Comparison of ENCODE assay signal across 8 cellular contexts in genomic region chr12:68332726-68333630, GRCh38. TPM values are rescaled to one million over a fixed set of nuclear protein-coding genes. Genes with fewer than 3 reads are reported as not detected.
DNase-seq lines count a peak whose midpoint lies in the region; ATAC-seq and TF ChIP-seq lines count a peak whose summit lies in the region.

No MANE protein-coding gene starts in this region.

- H3K4me3 Mint-ChIP-seq in activated T-cell treated with anti-CD3 and anti-CD28 coated beads, Interleukin-2, amount 50 U/mL, for 4 hours = peak overlapping the region; percentile 89

- no peak for TF ChIP-seq POLR2A in adrenal gland (IDR thresholded peaks at IDR 0.05)
- no peak for TF ChIP-seq POLR2A in tibial nerve (IDR thresholded peaks at IDR 0.05)

- H3K27ac ChIP-seq in adrenal gland (peak overlapping the region in 2 of 5 donors; percentile 39 to 79), liver (ENCODE audit: low read depth in 1 of 2, low read length in 2 of 2) (peak overlapping the region in 1 of 2 donors; percentile 49), tibial nerve (peak overlapping the region in 3 of 4 donors; percentile 71 to 82 (median 72))

- WGBS in adrenal gland, 4 donors = 45 to 51% (median 47%) methylated on average over 18 of the region's 18 CpGs
- 52% methylated on average over 18 of the region's 18 CpGs for WGBS in liver
- WGBS in tibial nerve, 2 donors = 52 to 54% methylated on average over 18 of the region's 18 CpGs

- no peak for DNase-seq in activated T-cell treated with anti-CD3 and anti-CD28 coated beads, Interleukin-2, amount 50 U/mL, for 4 hours
- no peak for DNase-seq in activated T-cell treated with anti-CD3 and anti-CD28 coated beads, Interleukin-2, amount 50 U/mL, for 1 hour
- no peak for DNase-seq in adrenal gland
- no peak for DNase-seq in tibial nerve (ENCODE audit: low spot score in 2 of 2)

- H3K9ac ChIP-seq in liver (ENCODE audit: low read depth in 1 of 2, low read length in 2 of 2) = peak overlapping the region in 1 of 2 donors; percentile 67

- no peaks in the 10 kb centered on the region for H3K36me3 Mint-ChIP-seq in activated T-cell treated with anti-CD3 and anti-CD28 coated beads, Interleukin-2, amount 50 U/mL, for 4 hours (ENCODE audit: insufficient read depth)

- H3K4me1 Mint-ChIP-seq in activated T-cell treated with anti-CD3 and anti-CD28 coated beads, Interleukin-2, amount 50 U/mL, for 4 hours (ENCODE audit: low read depth) = peaks cover 36% of the 10 kb centered on the region

- H3K4me1 ChIP-seq in adrenal gland (replicated peaks in 1 of 2) (peaks cover 9 to 22% of the 10 kb centered on the region in 2 donors), liver (ENCODE audit: control insufficient read depth in 4 of 4, insufficient read depth in 4 of 4, low read length in 3 of 4) (peaks cover 0 to 14% (median 9%) of the 10 kb centered on the region in 4 donors), tibial nerve (peaks cover 0 to 23% (median 5%) of the 10 kb centered on the region in 4 donors)

- no peaks in the 10 kb centered on the region for H3K27me3 ChIP-seq in adrenal gland
- H3K27me3 ChIP-seq in liver (ENCODE audit: control insufficient read depth in 4 of 4, insufficient read depth in 4 of 4, low read length in 3 of 4) = no peaks in the 10 kb centered on the region
- no peaks in the 10 kb centered on the region for H3K27me3 ChIP-seq in tibial nerve

- no peaks in the 10 kb centered on the region for H3K9me3 ChIP-seq in adrenal gland (replicated peaks in 1 of 3)
- H3K9me3 ChIP-seq in liver (ENCODE audit: control insufficient read depth in 4 of 4, low read length in 3 of 4) = no peaks in the 10 kb centered on the region
- H3K9me3 ChIP-seq in tibial nerve = no peaks in the 10 kb centered on the region

- H3K36me3 ChIP-seq in adrenal gland (replicated peaks in 1 of 2) (no peaks in the 10 kb centered on the region), liver (ENCODE audit: control insufficient read depth in 4 of 4, insufficient read depth in 3 of 4, low read depth in 1 of 4, low read length in 3 of 4) (no peaks in the 10 kb centered on the region), tibial nerve (peaks cover 0 to 10% (median 0%) of the 10 kb centered on the region in 3 donors)

- H3K9me3 Mint-ChIP-seq in activated T-cell treated with anti-CD3 and anti-CD28 coated beads, Interleukin-2, amount 50 U/mL, for 4 hours = no peaks in the 10 kb centered on the region

- TF ChIP-seq EP300 in tibial nerve (IDR thresholded peaks at IDR 0.05) = no peak

- no peak for ATAC-seq in activated T-cell treated with anti-CD3 and anti-CD28 coated beads, Interleukin-2, amount 50 U/mL, for 4 hours
- no peak for ATAC-seq in GM21360 (IDR thresholded peaks at IDR 0.05; ENCODE audit: unreplicated experiment)
- ATAC-seq in HG02798 (IDR thresholded peaks at IDR 0.05; ENCODE audit: poor library complexity, unreplicated experiment) = no peak
- no peak for ATAC-seq in HG03139 (IDR thresholded peaks at IDR 0.05; ENCODE audit: unreplicated experiment)

- TF ChIP-seq CTCF in adrenal gland (IDR thresholded peaks at IDR 0.05) (no peak), liver (IDR thresholded peaks at IDR 0.05; ENCODE audit: low read depth, low read length, missing input control) (no peak), tibial nerve (IDR thresholded peaks at IDR 0.05) (no peak)

- TF ChIP-seq RAD21 in liver (IDR thresholded peaks at IDR 0.05) = no peak

- H3K4me3 ChIP-seq in adrenal gland (peak overlapping the region in 3 of 4 donors; percentile 27 to 91 (median 51)), liver (ENCODE audit: low read depth in 1 of 3, low read length in 3 of 3) (peak overlapping the region; percentile 78 to 92 (median 85)), tibial nerve (peak overlapping the region; percentile 66 to 92 (median 73))

- no peaks in the 10 kb centered on the region for H3K27me3 Mint-ChIP-seq in activated T-cell treated with anti-CD3 and anti-CD28 coated beads, Interleukin-2, amount 50 U/mL, for 4 hours (ENCODE audit: low read depth)

- intact Hi-C loops in adrenal gland (cut with DNase I) = no loop called here

TF ChIP-seq in liver, 16 proteins besides CTCF, POLR2A, EP300 and RAD21:
- TF ChIP-seq FOXA1 (IDR thresholded peaks at IDR 0.05) (no peak), EGR1 (IDR thresholded peaks at IDR 0.05; ENCODE audit: low read depth in 2 of 2) (no peak), TAF1 (conservative IDR thresholded peaks at IDR 0.05) (no peak), RXRA (IDR thresholded peaks at IDR 0.05) (peak in 1 of 2 donors; percentile 1), NR2F2 (IDR thresholded peaks at IDR 0.05) (no peak), FOXA2 (IDR thresholded peaks at IDR 0.05) (no peak), MAX (IDR thresholded peaks at IDR 0.05) (no peak), SP1 (IDR thresholded peaks at IDR 0.05) (no peak), JUND (IDR thresholded peaks at IDR 0.05) (no peak), REST (IDR thresholded peaks at IDR 0.05) (no peak), ATF3 (IDR thresholded peaks at IDR 0.05) (no peak), HNF4A (conservative IDR thresholded peaks at IDR 0.05) (peak in 1 of 2 donors; percentile 2), GABPA (IDR thresholded peaks at IDR 0.05 in 1 of 2, conservative IDR thresholded peaks at IDR 0.05 in 1 of 2) (peak in 1 of 2 donors; percentile 2)

RNA-seq across cellular contexts. Expression of gene MDM1, which starts 0.8 kb away (rescaled TPM):
- total RNA-seq in activated T-cell treated with anti-CD3 and anti-CD28 coated beads, Interleukin-2, amount 50 U/mL, for 4 hours = 10 to 100 TPM; 10.6 to 11.1 (median 11.1) TPM
- 10 to 100 TPM in 4 of 8 donors, 1 to 10 TPM in 4; 6.5 to 14.0 (median 10.0) TPM for total RNA-seq in adrenal gland
- 10 to 100 TPM in 2 of 3 donors, 1 to 10 TPM in 1; 8.0 to 12.3 (median 10.4) TPM for polyA plus RNA-seq in adrenal gland
- 10 to 100 TPM in 1 of 2 donors, 1 to 10 TPM in 1; 6.5 to 12.9 TPM for total RNA-seq in liver
- 1 to 10 TPM; 2.0 to 3.8 TPM for polyA plus RNA-seq in liver
- 10 to 100 TPM; 11.2 to 49.8 (median 23.3) TPM for total RNA-seq in tibial nerve
